1 cellular context compared by ENCODE assay signal in genomic region chr13:44561352-44561751, GRCh38.
TF ChIP-seq lines count a peak whose summit lies in the region.

No MANE protein-coding gene starts in this region.

TF ChIP-seq in WTC11, 78 proteins besides CTCF, POLR2A, EP300 and RAD21 (continued from another document):
- TF ChIP-seq IRF1 (CRISPR knock-in tag; IDR thresholded peaks at IDR 0.05), result no peak
- no peak for TF ChIP-seq ZNF121 (CRISPR knock-in tag; IDR thresholded peaks at IDR 0.05)
- TF ChIP-seq STAT6 (CRISPR knock-in tag; conservative IDR thresholded peaks at IDR 0.05; ENCODE audit: low read depth), result no peak
- no peak for TF ChIP-seq TEAD1 (CRISPR knock-in tag; IDR thresholded peaks at IDR 0.05)
- TF ChIP-seq ZMAT4 (CRISPR knock-in tag; IDR thresholded peaks at IDR 0.05), result no peak
- TF ChIP-seq ZNF671 (CRISPR knock-in tag; IDR thresholded peaks at IDR 0.05), result no peak
- no peak for TF ChIP-seq ZNF396 (CRISPR knock-in tag; IDR thresholded peaks at IDR 0.05; ENCODE audit: borderline replicate concordance)
- TF ChIP-seq ZBTB43 (CRISPR knock-in tag; IDR thresholded peaks at IDR 0.05), result no peak
- TF ChIP-seq CREM (CRISPR knock-in tag; IDR thresholded peaks at IDR 0.05), result no peak
- TF ChIP-seq ZNF281 (CRISPR knock-in tag; IDR thresholded peaks at IDR 0.05), result no peak
